Comparison of ENCODE assay signal across 28 cellular contexts in the genomic region with DNA sequence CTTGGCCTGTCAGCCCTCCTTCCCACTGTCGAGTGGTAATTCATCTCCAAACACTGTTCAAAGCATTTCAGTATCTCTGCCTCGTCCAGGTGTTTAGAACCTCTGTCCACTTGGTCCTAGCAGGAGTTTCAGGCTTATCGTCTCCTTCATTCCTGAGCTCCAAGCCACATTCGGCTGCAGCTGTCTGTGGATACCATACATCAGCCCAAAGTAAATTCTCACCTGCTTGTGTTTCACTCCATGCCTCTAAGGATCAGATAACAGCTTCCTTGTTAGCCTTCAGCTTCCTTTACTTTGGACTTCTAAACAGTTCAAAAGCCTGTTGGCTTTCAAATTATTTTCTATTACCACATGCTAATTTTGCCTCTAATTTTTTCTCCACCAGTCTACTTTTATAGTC.
"Had no signal": no experiment of that assay in that cellular context is flagged by ENCODE, and none has a peak within 500 bp of the region (broad histone marks: within the 10 kb centered on the region; RNA-seq: fewer than 3 reads in every experiment).

No MANE protein-coding gene starts in this region.

- H3K4me1 Mint-ChIP-seq: activated T-helper 17 cell treated with anti-CD3 and anti-CD28 coated beads, Interleukin-2, amount 50 U/mL, for 72 hours; naive B cell had no signal

- ATAC-seq: activated CD4-positive, CD25-positive, alpha-beta regulatory T cell treated with anti-CD3 and anti-CD28 coated beads, Interleukin-2, amount 50 U/mL, for 24 hours; activated CD8-positive, alpha-beta T cell treated with anti-CD3 and anti-CD28 coated beads, Interleukin-2, amount 10 ng/mL, durations not matched to agents 7 days and 5 days; activated T-helper 17 cell treated with anti-CD3 and anti-CD28 coated beads, Interleukin-2, amount 50 U/mL, for 72 hours; effector memory CD8-positive, alpha-beta T cell; left cardiac atrium; mucosa of descending colon; T-helper 17 cell; upper lobe of right lung had no signal

- H3K4me3 Mint-ChIP-seq: activated CD8-positive, alpha-beta T cell treated with anti-CD3 and anti-CD28 coated beads, Interleukin-2, amount 10 ng/mL, durations not matched to agents 7 days and 5 days; activated naive CD8-positive, alpha-beta T cell; activated T-cell treated with anti-CD3 and anti-CD28 coated beads, Interleukin-2, amount 50 U/mL, for 24 hours; activated T-helper 17 cell treated with anti-CD3 and anti-CD28 coated beads, Interleukin-2, amount 50 U/mL, for 72 hours; central memory CD8-positive, alpha-beta T cell; effector memory CD8-positive, alpha-beta T cell; memory B cell; naive B cell; neural crest cell; T-helper 17 cell had no signal

- H3K9me3 Mint-ChIP-seq: activated T-cell treated with anti-CD3 and anti-CD28 coated beads, Interleukin-2, amount 50 U/mL, for 24 hours; activated T-helper 17 cell treated with anti-CD3 and anti-CD28 coated beads, Interleukin-2, amount 50 U/mL, for 72 hours; central memory CD8-positive, alpha-beta T cell; effector memory CD8-positive, alpha-beta T cell; memory B cell; naive B cell; neural crest cell had no signal

- H3K27me3 Mint-ChIP-seq: activated naive CD8-positive, alpha-beta T cell; activated T-cell treated with anti-CD3 and anti-CD28 coated beads, Interleukin-2, amount 50 U/mL, for 24 hours; activated T-helper 17 cell treated with anti-CD3 and anti-CD28 coated beads, Interleukin-2, amount 50 U/mL, for 72 hours; central memory CD8-positive, alpha-beta T cell; effector memory CD8-positive, alpha-beta T cell; memory B cell; naive B cell; progenitor cell of endocrine pancreas; T-helper 17 cell had no signal

- FAIRE-seq: colon, frontal cortex, islet of Langerhans had no signal

- H3K4me1 ChIP-seq: adrenal gland, breast epithelium, esophagus muscularis mucosa, spleen, testis, upper lobe of right lung had no signal

- H3K27ac ChIP-seq: adrenal gland, breast epithelium, esophagus muscularis mucosa, spleen, testis, upper lobe of right lung had no signal

- H3K4me3 ChIP-seq: adrenal gland, breast epithelium, esophagus muscularis mucosa, mucosa of descending colon, spleen, testis, upper lobe of right lung had no signal

- H3K36me3 ChIP-seq: adrenal gland, breast epithelium, esophagus muscularis mucosa, spleen, upper lobe of right lung had no signal

- H3K27me3 ChIP-seq: adrenal gland, breast epithelium, esophagus muscularis mucosa, spleen, testis, upper lobe of right lung had no signal

- H3K27ac Mint-ChIP-seq: activated CD8-positive, alpha-beta T cell treated with anti-CD3 and anti-CD28 coated beads, Interleukin-2, amount 10 ng/mL, durations not matched to agents 7 days and 5 days; activated naive CD8-positive, alpha-beta T cell; activated T-cell treated with anti-CD3 and anti-CD28 coated beads, Interleukin-2, amount 50 U/mL, for 24 hours; activated T-helper 17 cell treated with anti-CD3 and anti-CD28 coated beads, Interleukin-2, amount 50 U/mL, for 72 hours; effector memory CD8-positive, alpha-beta T cell; memory B cell; progenitor cell of endocrine pancreas; T-helper 17 cell had no signal

- DNase-seq: activated CD4-positive, alpha-beta T cell treated with anti-CD3 and anti-CD28 coated beads, Interleukin-2, amount 50 U/mL, for 1 hour; activated CD8-positive, alpha-beta T cell treated with anti-CD3 and anti-CD28 coated beads, Interleukin-2, amount 10 ng/mL, durations not matched to agents 7 days and 5 days; activated T-cell treated with anti-CD3 and anti-CD28 coated beads, Interleukin-2, amount 50 U/mL, for 24 hours; adrenal gland; effector memory CD8-positive, alpha-beta T cell; hypothalamus; left cardiac atrium; mucosa of descending colon; naive B cell; spleen; stimulated activated CD4-positive, alpha-beta T cell treated with anti-CD3 and anti-CD28 coated beads, Interleukin-4, amount 100 ng/mL, for 1 hour; stimulated activated naive CD4-positive, alpha-beta T cell; SW 1271; T-helper 17 cell; testis; upper lobe of right lung had no signal

- H3K9me3 ChIP-seq: adrenal gland, breast epithelium, esophagus muscularis mucosa, mucosa of descending colon, spleen, testis, upper lobe of right lung had no signal

- H3K36me3 Mint-ChIP-seq: naive B cell had no signal
